1 cellular context compared by ENCODE assay signal in the genomic region with DNA sequence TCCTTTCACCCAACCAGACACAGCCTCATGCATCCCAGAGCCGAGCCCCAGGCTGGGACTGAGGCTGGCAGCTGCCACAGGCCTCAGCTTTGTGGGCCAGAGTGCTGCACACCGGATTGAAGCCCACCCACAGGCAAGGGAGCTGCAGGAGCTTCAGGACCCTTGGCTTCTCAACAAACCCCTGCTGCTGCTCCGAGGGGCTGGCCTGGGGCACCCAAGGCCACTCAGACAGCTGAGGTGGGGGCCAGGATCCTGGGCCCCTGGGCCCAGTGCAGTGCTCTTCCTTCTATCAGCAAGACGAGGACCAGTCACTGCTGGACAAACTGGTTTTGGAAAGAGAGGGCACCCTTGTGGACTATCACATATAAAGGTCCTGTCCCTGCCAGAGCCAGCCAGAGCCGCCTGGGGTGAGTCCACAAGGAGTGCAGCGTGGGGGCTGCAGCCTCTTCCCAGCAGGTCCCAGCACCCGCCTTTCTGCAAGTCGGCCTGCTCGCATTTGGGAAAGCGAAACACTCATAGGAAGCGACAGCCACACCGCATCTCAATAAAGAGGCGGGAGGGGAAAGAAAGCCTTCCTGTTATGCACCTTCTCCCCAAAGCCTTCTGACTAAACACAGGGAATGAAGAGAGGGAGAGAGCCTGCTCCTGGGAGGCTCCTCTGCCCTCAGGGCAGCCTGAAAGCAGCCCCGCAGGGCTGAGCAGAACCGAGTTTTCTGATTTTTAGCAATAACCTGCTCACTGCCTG.
TF ChIP-seq lines count a peak whose summit lies in the region.

No MANE protein-coding gene starts in this region.

TF ChIP-seq in GM23338, 12 proteins besides CTCF, POLR2A, EP300 and RAD21 (continued from another document):
- TF ChIP-seq, protein P1, sequence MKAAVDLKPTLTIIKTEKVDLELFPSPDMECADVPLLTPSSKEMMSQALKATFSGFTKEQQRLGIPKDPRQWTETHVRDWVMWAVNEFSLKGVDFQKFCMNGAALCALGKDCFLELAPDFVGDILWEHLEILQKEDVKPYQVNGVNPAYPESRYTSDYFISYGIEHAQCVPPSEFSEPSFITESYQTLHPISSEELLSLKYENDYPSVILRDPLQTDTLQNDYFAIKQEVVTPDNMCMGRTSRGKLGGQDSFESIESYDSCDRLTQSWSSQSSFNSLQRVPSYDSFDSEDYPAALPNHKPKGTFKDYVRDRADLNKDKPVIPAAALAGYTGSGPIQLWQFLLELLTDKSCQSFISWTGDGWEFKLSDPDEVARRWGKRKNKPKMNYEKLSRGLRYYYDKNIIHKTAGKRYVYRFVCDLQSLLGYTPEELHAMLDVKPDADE (IDR thresholded peaks at IDR 0.05) = no peak
- TF ChIP-seq JUNB (IDR thresholded peaks at IDR 0.05; ENCODE audit: unreplicated experiment) (no peak), POLR2AphosphoS5 (IDR thresholded peaks at IDR 0.05; ENCODE audit: low read depth) (no peak)
